ENCODE assay signal across 24 cellular contexts in the genomic region with DNA sequence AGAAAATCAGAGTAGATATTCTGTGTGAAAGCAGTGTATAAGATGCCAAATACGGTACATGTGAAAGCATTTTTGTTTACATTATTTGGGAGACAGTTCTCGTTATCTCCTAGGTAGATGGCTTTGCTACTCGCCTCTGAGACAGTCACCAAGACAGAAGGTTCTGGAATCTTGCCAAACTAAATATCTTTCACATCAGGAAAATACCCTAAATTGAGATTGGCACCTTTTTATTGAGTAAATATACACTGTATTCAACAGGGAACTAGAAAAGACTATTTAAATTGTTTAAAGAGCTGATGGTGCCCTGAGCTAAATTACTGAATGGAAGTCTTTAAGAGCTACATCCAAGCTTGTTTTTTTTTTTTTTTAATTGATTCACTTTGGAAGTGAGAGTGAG. TPM values are rescaled to one million over a fixed set of nuclear protein-coding genes. Genes with fewer than 3 reads are reported as not detected.
"Had no signal": no experiment of that assay in that cellular context is flagged by ENCODE, and none has a peak within 500 bp of the region (broad histone marks: within the 10 kb centered on the region; RNA-seq: fewer than 3 reads in every experiment).

No MANE protein-coding gene starts in this region.

- H3K27ac Mint-ChIP-seq: effector memory CD8-positive, alpha-beta T cell; memory B cell; natural killer cell; stimulated activated memory B cell treated with anti-CD40 and anti-IgM and Interleukin-4, amounts not matched to agents 10 μg/mL and 1 μg/mL and 100 μg/mL, for 72 hours had no signal

- H3K9me3 ChIP-seq: ovary, psoas muscle, sigmoid colon, spleen, thoracic aorta, tibial nerve, upper lobe of left lung had no signal

- FAIRE-seq: endometrium, frontal cortex, keratinocyte, urothelium cell line had no signal

- H3K9me3 Mint-ChIP-seq: effector memory CD8-positive, alpha-beta T cell; memory B cell; natural killer cell; stimulated activated memory B cell treated with anti-CD40 and anti-IgM and Interleukin-4, amounts not matched to agents 10 μg/mL and 1 μg/mL and 100 μg/mL, for 72 hours had no signal

- ATAC-seq: effector memory CD8-positive, alpha-beta T cell; left ventricle myocardium superior; natural killer cell; psoas muscle; right cardiac atrium; stimulated activated memory B cell treated with anti-CD40 and anti-IgM and Interleukin-4, amounts not matched to agents 10 μg/mL and 1 μg/mL and 100 μg/mL, for 72 hours; stimulated activated naive CD8-positive, alpha-beta T cell treated with anti-CD3 and anti-CD28 coated beads, Interleukin-15, Interleukin-2, amounts not matched to agents 100 U/mL and 50 U/mL, for 24 hours had no signal

- H3K4me3 ChIP-seq: lung, ovary, psoas muscle, sigmoid colon, spleen, thoracic aorta, tibial nerve, upper lobe of left lung had no signal

- H3K36me3 Mint-ChIP-seq: memory B cell; natural killer cell; stimulated activated memory B cell treated with anti-CD40 and anti-IgM and Interleukin-4, amounts not matched to agents 10 μg/mL and 1 μg/mL and 100 μg/mL, for 72 hours had no signal

- DNase-seq: cortex of kidney; effector memory CD8-positive, alpha-beta T cell; hypothalamus; left ventricle myocardium superior; natural killer cell; occipital lobe; ovary; psoas muscle; right cardiac atrium; sigmoid colon; spleen; stimulated activated CD4-positive, alpha-beta T cell treated with anti-CD3 and anti-CD28 coated beads, Interleukin-4, amount 100 ng/mL, for 4 hours; stimulated activated naive CD8-positive, alpha-beta T cell treated with anti-CD3 and anti-CD28 coated beads, Interleukin-15, Interleukin-2, amounts not matched to agents 100 U/mL and 50 U/mL, for 24 hours; upper lobe of left lung had no signal

- H3K27ac ChIP-seq: ovary, psoas muscle, thoracic aorta had no signal

- H3K4me1 ChIP-seq: psoas muscle had no signal

- H3K4me1 Mint-ChIP-seq: memory B cell; natural killer cell; stimulated activated memory B cell treated with anti-CD40 and anti-IgM and Interleukin-4, amounts not matched to agents 10 μg/mL and 1 μg/mL and 100 μg/mL, for 72 hours had no signal

- H3K36me3 ChIP-seq: ovary, thoracic aorta had no signal

- H3K4me3 Mint-ChIP-seq: effector memory CD8-positive, alpha-beta T cell; memory B cell; natural killer cell; stimulated activated memory B cell treated with anti-CD40 and anti-IgM and Interleukin-4, amounts not matched to agents 10 μg/mL and 1 μg/mL and 100 μg/mL, for 72 hours had no signal

- H3K27me3 ChIP-seq: ovary, sigmoid colon, tibial nerve, upper lobe of left lung had no signal

RNA-seq across cellular contexts. Expression of gene FGD5, which starts 3.4 kb away (rescaled TPM):
- total RNA-seq: natural killer cell had no signal
- polyA plus RNA-seq: keratinocyte, neural cell had no signal
